8 cellular contexts compared by ENCODE assay signal in the genomic region with DNA sequence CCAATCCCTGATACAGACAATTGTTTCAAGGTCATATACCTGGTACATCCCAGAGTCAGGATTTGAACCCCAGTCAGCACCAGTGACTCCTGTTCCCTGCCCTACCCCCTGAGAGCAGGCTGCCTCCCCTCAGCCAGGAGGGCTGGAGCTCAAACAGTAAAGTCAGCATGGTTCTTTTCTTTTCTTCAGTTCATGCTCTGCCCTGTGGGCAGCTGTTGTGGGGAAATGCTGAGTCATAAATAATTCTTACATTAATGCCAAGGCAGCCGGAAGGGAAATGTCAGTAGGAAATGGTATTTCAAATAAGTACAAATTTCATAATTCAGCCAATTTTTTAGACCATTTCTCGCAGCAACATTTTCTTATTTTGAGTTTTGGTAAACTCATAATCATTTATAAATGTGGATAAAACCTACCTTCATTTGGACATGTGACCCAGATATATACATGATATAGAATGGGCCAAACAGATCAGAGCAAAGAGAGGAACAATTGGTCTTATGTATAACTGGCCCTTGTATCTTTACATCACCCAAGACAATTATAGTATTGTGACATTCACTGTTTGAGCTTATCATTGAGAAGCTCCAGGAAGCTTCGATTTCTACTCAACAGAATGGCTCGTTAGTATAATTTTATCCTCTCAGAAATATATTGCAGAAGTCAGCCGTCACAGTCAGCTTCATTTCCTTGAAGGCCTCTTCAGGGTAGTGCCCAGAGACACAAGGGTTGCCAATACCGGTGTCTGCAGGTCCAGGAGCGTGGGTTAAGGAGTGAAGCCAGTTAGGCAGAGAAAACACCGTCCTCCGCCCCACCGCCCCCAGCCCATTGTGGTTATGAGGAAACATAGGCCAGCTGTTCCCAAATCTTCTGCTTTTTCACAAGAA. TPM values are rescaled to one million over a fixed set of nuclear protein-coding genes. Genes with fewer than 3 reads are reported as not detected.
DNase-seq lines count a peak whose midpoint lies in the region; TF ChIP-seq lines count a peak whose summit lies in the region.

No MANE protein-coding gene starts in this region.

- CTCF ChIA-PET in activated CD4-positive, alpha-beta T cell treated with anti-CD3 and anti-CD28 coated beads, Interleukin-2, amount 10 ng/mL, durations not matched to agents 7 days and 5 days (lab: Charles Lee), result no interaction called here

- peaks cover 24% of the 10 kb centered on the region for H3K4me1 Mint-ChIP-seq in activated CD4-positive, alpha-beta T cell treated with anti-CD3 and anti-CD28 coated beads, Interleukin-2, amount 10 ng/mL, durations not matched to agents 7 days and 5 days

- H3K9me3 Mint-ChIP-seq in activated CD4-positive, alpha-beta T cell treated with anti-CD3 and anti-CD28 coated beads, Interleukin-2, amount 10 ng/mL, durations not matched to agents 7 days and 5 days, result no peaks in the 10 kb centered on the region

- no peaks in the 10 kb centered on the region for H3K27me3 ChIP-seq in esophagus (ENCODE audit: control insufficient read depth in 1 of 2, insufficient read depth in 2 of 2, low read length in 2 of 2)

- H3K4me3 Mint-ChIP-seq in activated CD4-positive, alpha-beta T cell treated with anti-CD3 and anti-CD28 coated beads, Interleukin-2, amount 10 ng/mL, durations not matched to agents 7 days and 5 days, result no peak overlapping the region

- H3K27ac Mint-ChIP-seq in activated CD4-positive, alpha-beta T cell treated with anti-CD3 and anti-CD28 coated beads, Interleukin-2, amount 10 ng/mL, durations not matched to agents 7 days and 5 days, result no peak overlapping the region

- peak overlapping the region; percentile 63 to 77 for H3K27ac ChIP-seq in esophagus (ENCODE audit: low read depth in 2 of 2, low read length in 1 of 2)

- no peaks in the 10 kb centered on the region for H3K9me3 ChIP-seq in esophagus (ENCODE audit: control insufficient read depth in 2 of 2, insufficient read depth in 1 of 2, low read depth in 1 of 2, low read length in 1 of 2)

- no peaks in the 10 kb centered on the region for H3K36me3 Mint-ChIP-seq in activated CD4-positive, alpha-beta T cell treated with anti-CD3 and anti-CD28 coated beads, Interleukin-2, amount 10 ng/mL, durations not matched to agents 7 days and 5 days (ENCODE audit: low read depth)

- H3K4me3 ChIP-seq in HFF-Myc (replicated peaks; ENCODE audit: low read depth, low read length) (no peak overlapping the region), esophagus (ENCODE audit: low read depth in 1 of 2, low read length in 2 of 2) (no peak overlapping the region), retinal pigment epithelial cell (ENCODE audit: low read length) (no peak overlapping the region)

- peaks cover 0 to 4% of the 10 kb centered on the region in 2 donors for H3K4me1 ChIP-seq in esophagus (ENCODE audit: control insufficient read depth in 2 of 2, insufficient read depth in 2 of 2, low read length in 1 of 2)

- H3K36me3 ChIP-seq in esophagus (ENCODE audit: control insufficient read depth in 2 of 2, insufficient read depth in 2 of 2, low read length in 1 of 2), result no peaks in the 10 kb centered on the region

- no peaks in the 10 kb centered on the region for H3K27me3 Mint-ChIP-seq in activated CD4-positive, alpha-beta T cell treated with anti-CD3 and anti-CD28 coated beads, Interleukin-2, amount 10 ng/mL, durations not matched to agents 7 days and 5 days

- TF ChIP-seq CTCF in HFF-Myc (IDR thresholded peaks at IDR 0.05; ENCODE audit: low read depth, low read length, missing control alignments) (no peak), retinal pigment epithelial cell (conservative IDR thresholded peaks at IDR 0.05; ENCODE audit: low read depth, low read length) (no peak)

- POLR2A ChIA-PET in activated CD4-positive, alpha-beta T cell treated with anti-CD3 and anti-CD28 coated beads, Interleukin-2, amount 10 ng/mL, durations not matched to agents 7 days and 5 days (lab: Charles Lee), result no interaction called here

- peak; percentile 56 for DNase-seq in DMS53 (lab: John Stamatoyannopoulos, UW)
- DNase-seq in HFF-Myc (ENCODE audit: extremely low read depth, low read depth), result peak; percentile 32
- peak; percentile 71 for DNase-seq in RPMI8226
- peak; percentile 65 for DNase-seq in retinal pigment epithelial cell (ENCODE audit: low read depth)
- DNase-seq in COLO668 (lab: John Stamatoyannopoulos, UW; ENCODE audit: unreplicated experiment), result no peak
- no peak for DNase-seq in activated CD4-positive, alpha-beta T cell treated with anti-CD3 and anti-CD28 coated beads, Interleukin-2, amount 10 ng/mL, durations not matched to agents 7 days and 5 days
- no peak for DNase-seq in stimulated activated CD4-positive, alpha-beta T cell treated with anti-CD3 and anti-CD28 coated beads, Interleukin-2, amount 100 ng/mL, for 24 hours

- WGBS in esophagus, 2 donors, result 48 to 51% methylated on average over 10 of the region's 10 CpGs

RNA-seq across cellular contexts. Expression of a gene that starts 28.0 kb away (rescaled TPM):
- not detected for polyA plus RNA-seq in esophagus
- total RNA-seq in activated CD4-positive, alpha-beta T cell treated with anti-CD3 and anti-CD28 coated beads, Interleukin-2, amount 10 ng/mL, durations not matched to agents 7 days and 5 days, result not detected

RNA-seq across cellular contexts. Expression of a gene that starts 36.7 kb away (rescaled TPM):
- under 1 TPM in 1 of 2 donors, not detected in 1; 0.04 TPM for polyA plus RNA-seq in esophagus
- total RNA-seq in activated CD4-positive, alpha-beta T cell treated with anti-CD3 and anti-CD28 coated beads, Interleukin-2, amount 10 ng/mL, durations not matched to agents 7 days and 5 days, result not detected

RNA-seq across cellular contexts. Expression of a gene that starts 56.2 kb away (rescaled TPM):
- polyA plus RNA-seq in esophagus, result 10 to 100 TPM; 20.3 to 31.2 TPM
- 10 to 100 TPM; 59.9 to 80.1 TPM for total RNA-seq in activated CD4-positive, alpha-beta T cell treated with anti-CD3 and anti-CD28 coated beads, Interleukin-2, amount 10 ng/mL, durations not matched to agents 7 days and 5 days

Comparison
In these comparisons a context has a peak if more than half of its experiments do, and no peak if none do; other contexts are left out.
1. DNase-seq: peak in DMS53 (single experiment), HFF-Myc (single experiment), RPMI8226 (single experiment) and retinal pigment epithelial cell (single experiment); none in COLO668 (single experiment), activated CD4-positive, alpha-beta T cell treated with anti-CD3 and anti-CD28 coated beads, Interleukin-2, amount 10 ng/mL, durations not matched to agents 7 days and 5 days (single experiment) and stimulated activated CD4-positive, alpha-beta T cell treated with anti-CD3 and anti-CD28 coated beads, Interleukin-2, amount 100 ng/mL, for 24 hours (0 of 2).